In the genomic region with DNA sequence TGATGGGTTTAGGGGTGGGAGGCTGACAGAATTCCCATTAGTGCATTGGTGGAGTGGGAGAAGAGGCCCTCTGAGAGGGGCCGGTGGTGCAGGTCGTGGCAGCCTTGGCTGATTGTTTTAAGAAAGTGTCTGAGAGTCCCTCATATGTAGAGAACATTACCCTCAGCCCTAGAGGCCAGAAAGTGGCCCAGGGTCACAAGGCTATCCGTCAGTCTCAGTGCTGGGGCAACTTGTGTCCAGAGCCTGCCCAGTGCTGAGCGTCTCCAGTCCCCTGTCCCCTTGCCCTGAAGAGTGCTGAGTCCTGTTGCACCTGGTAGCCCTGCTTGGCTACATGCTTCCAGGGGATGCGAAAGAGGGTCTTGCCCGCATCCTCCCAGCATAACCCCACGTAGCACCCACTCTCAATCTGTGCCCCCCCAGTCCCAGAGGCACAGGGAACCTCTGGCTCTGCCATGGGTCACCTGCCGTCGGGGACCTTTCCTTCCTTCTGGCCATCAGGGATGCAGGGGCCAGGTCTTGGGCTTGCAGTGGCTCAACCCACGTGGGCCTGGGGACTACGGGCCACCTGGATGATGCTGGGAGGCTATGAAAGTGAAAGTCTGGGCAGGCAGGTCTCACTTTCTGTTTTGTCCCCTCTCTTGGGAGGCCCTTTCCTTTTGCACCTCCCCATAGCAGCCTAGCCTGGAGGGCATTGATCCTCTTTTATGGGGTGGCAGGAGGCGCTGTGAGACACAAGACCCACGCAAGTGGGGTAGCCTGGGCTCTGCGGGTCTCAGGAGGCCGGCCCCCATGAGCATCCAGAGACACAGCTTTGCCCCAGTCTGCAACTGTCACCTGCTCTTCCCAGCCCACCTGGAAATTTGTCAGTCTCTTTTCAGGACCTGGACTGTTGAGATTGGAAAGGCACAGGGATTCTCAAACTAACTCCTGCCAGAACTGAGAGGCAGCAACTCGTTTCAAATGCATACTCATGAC, we compare ENCODE assay signal across 17 cellular contexts. TPM values are rescaled to one million over a fixed set of nuclear protein-coding genes. Genes with fewer than 3 reads are reported as not detected.
DNase-seq lines count a peak whose midpoint lies in the region; ATAC-seq and TF ChIP-seq lines count a peak whose summit lies in the region.
"Had no signal": no experiment of that assay in that cellular context is flagged by ENCODE, and none has a peak within 500 bp of the region (broad histone marks: within the 10 kb centered on the region; RNA-seq: fewer than 3 reads in every experiment).

No MANE protein-coding gene starts in this region.

- H3K4me1 ChIP-seq in OCI-LY7 (ENCODE audit: insufficient read depth, low read length, poor library complexity, severe bottlenecking) = peaks cover 22% of the 10 kb centered on the region

- intact Hi-C loops in OCI-LY7 (cut with micrococcal nuclease; ENCODE audit: unreplicated experiment) = no loop called here
- intact Hi-C loops in sciatic nerve (cut with DNase I) = loop anchor here (10.0 kb wide), 1 partner anchor 177 kb away; no protein-coding TSS in a partner anchor

- CTCF ChIA-PET in OCI-LY7 (lab: Charles Lee; ENCODE audit: unreplicated experiment) = interaction anchor here (0.6 kb wide), 1 partner anchor 211 kb away, joined by 3 read pairs; no protein-coding TSS in a partner anchor

- H3K9me2 ChIP-seq in OCI-LY7 (ENCODE audit: insufficient read depth, low read length) = no peaks in the 10 kb centered on the region

- no peak overlapping the region for H3K27ac ChIP-seq in OCI-LY7 (ENCODE audit: low read depth, low read length, poor library complexity, severe bottlenecking)
- H3K27ac ChIP-seq: body of pancreas, left lung had no signal

- DNase-seq in activated effector memory CD4-positive, alpha-beta T cell treated with anti-CD3 and anti-CD28 coated beads, Interleukin-2, amount 50 U/mL, for 16 hours = peak; percentile 55
- no peak for DNase-seq in activated effector memory CD4-positive, alpha-beta T cell treated with Interleukin-2 at 50 U/mL for 16 hours
- DNase-seq in OCI-LY7 (ENCODE audit: low spot score) (peak; percentile 54), sciatic nerve (ENCODE audit: low spot score) (peak; percentile 48), NCI-H345 (lab: John Stamatoyannopoulos, UW) (no peak), NCI-H1417 (lab: John Stamatoyannopoulos, UW) (no peak)
- no peak for DNase-seq in stimulated activated naive CD4-positive, alpha-beta T cell (lab: John Stamatoyannopoulos, UW)
- DNase-seq: activated T-cell treated with anti-CD3 and anti-CD28 coated beads for 4 hours, body of pancreas, DMS153, left lung had no signal

- no peak for TF ChIP-seq CTCF in OCI-LY7 (conservative IDR thresholded peaks at IDR 0.05; ENCODE audit: low read length)

- BruUV-seq in OCI-LY7 (replicated peaks; lab: Mats Ljungman, UMichigan) = no TSS peak

- H3K4me2 ChIP-seq in OCI-LY7 (ENCODE audit: low read length) = peak overlapping the region; percentile 17

- POLR2A ChIA-PET in OCI-LY7 (lab: Charles Lee) = interaction anchor here (0.7 kb wide), 2 partner anchors 23 to 52 kb away, joined by 3 to 4 read pairs; no protein-coding TSS in a partner anchor

- ATAC-seq in HG02610 (IDR thresholded peaks at IDR 0.05; ENCODE audit: unreplicated experiment) (peak; percentile 67), sciatic nerve (no peak)
- ATAC-seq: body of pancreas, HCT116, left lung, Right ventricle myocardium inferior had no signal

- H4K20me1 ChIP-seq in OCI-LY7 (ENCODE audit: insufficient read depth, low read length) = no peaks in the 10 kb centered on the region

- H3K79me2 ChIP-seq in OCI-LY7 (ENCODE audit: insufficient read depth, low read depth, low read length) = no peaks in the 10 kb centered on the region

- H3K36me3 ChIP-seq in OCI-LY7 (ENCODE audit: insufficient read depth, low read length) = no peaks in the 10 kb centered on the region
- H3K36me3 ChIP-seq: left lung had no signal

- no peaks in the 10 kb centered on the region for H3K9me3 ChIP-seq in OCI-LY7 (ENCODE audit: low read length)
- H3K9me3 ChIP-seq: body of pancreas, left lung had no signal

- no peak overlapping the region for H3K4me3 ChIP-seq in OCI-LY7 (ENCODE audit: low read depth, low read length, poor library complexity, severe bottlenecking)
- H3K4me3 ChIP-seq: body of pancreas, left lung had no signal

- H2AFZ ChIP-seq in OCI-LY7 (ENCODE audit: low read length) = no peak overlapping the region

RNA-seq across cellular contexts. Expression of gene DUSP15, which starts 12.2 kb away (rescaled TPM):
- 0.19 and 1.5 TPM in 2 replicates for total RNA-seq in OCI-LY7 (2014; rRNA removed; shearing (Covaris generic))
- total RNA-seq in OCI-LY7 (2022) (0.61 TPM in 1 of 2 replicates, not detected in the other), sciatic nerve (49.5 TPM)
- total RNA-seq: NCI-H460 had no signal

RNA-seq across cellular contexts. Expression of gene TTLL9, which starts 12.3 kb away (rescaled TPM):
- not detected in 2 replicates for total RNA-seq in OCI-LY7 (2014; rRNA removed; shearing (Covaris generic))
- total RNA-seq in OCI-LY7 (2022) (not detected in 2 replicates), sciatic nerve (7.1 TPM)
- total RNA-seq: M059J, NCI-H460, Right ventricle myocardium inferior had no signal

RNA-seq across cellular contexts. Expression of gene FOXS1, which starts 12.7 kb away (rescaled TPM):
- not detected in 2 replicates for total RNA-seq in OCI-LY7 (2014; rRNA removed; shearing (Covaris generic))
- total RNA-seq in OCI-LY7 (2022) = not detected in 2 replicates
- 25.0 TPM for total RNA-seq in sciatic nerve
- total RNA-seq: NCI-H460, ureter had no signal

RNA-seq across cellular contexts. Expression of gene MYLK2, which starts 39.0 kb away (rescaled TPM):
- total RNA-seq in OCI-LY7 (2014; rRNA removed; shearing (Covaris generic)) = 0.69 and 0.75 TPM in 2 replicates
- total RNA-seq in OCI-LY7 (2022) (0.61 and 0.67 TPM in 2 replicates), sciatic nerve (0.27 TPM)
- total RNA-seq: left lung, ureter had no signal

Comparison
In these comparisons a context has a peak if more than half of its experiments do, and no peak if none do; other contexts are left out.
1. DNase-seq: peak in activated effector memory CD4-positive, alpha-beta T cell treated with anti-CD3 and anti-CD28 coated beads, Interleukin-2, amount 50 U/mL, for 16 hours (single experiment), OCI-LY7 (single experiment) and sciatic nerve (single experiment); none in activated effector memory CD4-positive, alpha-beta T cell treated with Interleukin-2 at 50 U/mL for 16 hours (single experiment), NCI-H345 (single experiment), stimulated activated naive CD4-positive, alpha-beta T cell (0 of 6) and NCI-H1417 (0 of 3).
2. RNA of gene DUSP15, which starts 12.2 kb away (total RNA-seq): 49.5 TPM in sciatic nerve (single experiment); 0.19 to 1.5 TPM in OCI-LY7; every median in the first group is over 10 times any median in the second.
3. RNA of gene FOXS1, which starts 12.7 kb away (total RNA-seq): 25.0 TPM in sciatic nerve (single experiment); not detected in OCI-LY7; every median in the first group is over 10 times any median in the second.